In genomic region chr2:142521492-142521891, GRCh38 we compare ENCODE assay signal across 27 cellular contexts.
"Had no signal": no experiment of that assay in that cellular context is flagged by ENCODE, and none has a peak within 500 bp of the region (broad histone marks: within the 10 kb centered on the region; RNA-seq: fewer than 3 reads in every experiment).

No MANE protein-coding gene starts in this region.

- H3K4me3 ChIP-seq: ovary, psoas muscle, skin epidermis, smooth muscle cell, spleen, stomach, thoracic aorta, thyroid gland, tibial nerve, upper lobe of left lung, vagina had no signal

- H3K27me3 ChIP-seq: ovary, spleen, stomach, thyroid gland, tibial nerve, upper lobe of left lung, vagina had no signal

- ATAC-seq: naive thymus-derived CD8-positive, alpha-beta T cell; natural killer cell treated with Interleukin-12 subunit alpha and Interleukin-12 subunit beta and Interleukin-15 and Interleukin-18, amount 100 ng/mL, for 72 hours; psoas muscle; right cardiac atrium; sciatic nerve; stimulated activated naive B cell treated with anti-CD40 and anti-IgM and Interleukin-4, amounts not matched to agents 10 μg/mL and 1 μg/mL and 100 μg/mL, for 72 hours had no signal

- H2AFZ ChIP-seq: parathyroid adenoma had no signal

- H3K9ac ChIP-seq: parathyroid adenoma had no signal

- H3K9me3 ChIP-seq: ovary, psoas muscle, spleen, thoracic aorta, thyroid gland, tibial nerve, upper lobe of left lung, vagina had no signal

- DNase-seq: naive B cell; naive thymus-derived CD8-positive, alpha-beta T cell; nephron progenitor cell; occipital lobe; ovary; posterior cingulate gyrus; psoas muscle; right cardiac atrium; spleen; stimulated activated CD4-positive, alpha-beta T cell treated with anti-CD3 and anti-CD28 coated beads, Interleukin-12 subunit alpha, Interleukin-12 subunit beta, amount 100 ng/mL, for 4 hours; stimulated activated CD4-positive, alpha-beta T cell treated with anti-CD3 and anti-CD28 coated beads, Interleukin-1b, Interleukin-23, amount 100 ng/mL, for 48 hours; stimulated activated CD4-positive, alpha-beta T cell treated with anti-CD3 and anti-CD28 coated beads, Interleukin-4, amount 100 ng/mL, for 1 hour; stimulated activated CD4-positive, alpha-beta T cell treated with anti-CD3 and anti-CD28 coated beads, Interleukin-4, amount 100 ng/mL, for 4 hours; stimulated activated CD8-positive, alpha-beta memory T cell treated with anti-CD3 and anti-CD28 coated beads, Interleukin-4, amount 100 ng/mL, for 48 hours; stimulated activated naive B cell treated with anti-CD40 and anti-IgM and Interleukin-4, amounts not matched to agents 10 μg/mL and 1 μg/mL and 100 μg/mL, for 72 hours; stimulated activated naive CD4-positive, alpha-beta T cell treated with Interleukin-2 at 50 U/mL for 16 hours; stomach; thyroid gland; upper lobe of left lung had no signal

- H3K27ac ChIP-seq: ovary, parathyroid adenoma, psoas muscle, skin epidermis, spleen, stomach, thoracic aorta, thyroid gland, tibial nerve, upper lobe of left lung, vagina had no signal

- H3K4me2 ChIP-seq: smooth muscle cell had no signal

- H3K4me1 ChIP-seq: parathyroid adenoma, psoas muscle, spleen, stomach, thyroid gland, tibial nerve, upper lobe of left lung, vagina had no signal

- H3K79me2 ChIP-seq: parathyroid adenoma had no signal

- H3K36me3 ChIP-seq: ovary, spleen, stomach, thoracic aorta, thyroid gland, tibial nerve, upper lobe of left lung, vagina had no signal
